ENCODE assay signal across 9 cellular contexts in the genomic region with DNA sequence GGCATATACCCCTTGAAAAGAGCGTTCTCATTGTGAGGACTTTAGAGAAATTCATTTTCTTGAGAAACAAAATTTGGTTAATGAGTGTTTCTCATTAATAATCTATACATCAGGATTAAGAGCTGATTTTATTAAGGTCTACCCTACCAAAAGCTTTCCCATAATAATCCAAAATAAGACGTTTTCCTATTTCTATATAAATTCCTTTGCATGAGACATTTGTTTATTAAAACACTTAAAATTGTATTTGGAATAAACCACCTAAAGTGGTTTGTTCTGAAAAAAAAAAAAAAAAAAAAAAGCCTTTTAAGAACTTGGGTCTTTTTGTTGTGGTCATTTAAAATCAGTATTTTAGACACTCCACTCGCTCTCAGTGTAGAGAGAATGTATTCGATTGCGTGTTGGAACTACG. TPM values are rescaled to one million over a fixed set of nuclear protein-coding genes. Genes with fewer than 3 reads are reported as not detected.
DNase-seq lines count a peak whose midpoint lies in the region; ATAC-seq and TF ChIP-seq lines count a peak whose summit lies in the region.
"Had no signal": no experiment of that assay in that cellular context is flagged by ENCODE, and none has a peak within 500 bp of the region (broad histone marks: within the 10 kb centered on the region; RNA-seq: fewer than 3 reads in every experiment).

No MANE protein-coding gene starts in this region.

- peaks cover 7% of the 10 kb centered on the region; the same call in 1 of the 2 replicates for H3F3A ChIP-seq in MM.1S (ENCODE audit: insufficient read depth, low read length)

- ATAC-seq in CD4-positive, alpha-beta T cell (ENCODE audit: poor library complexity): no peak
- ATAC-seq in effector memory CD8-positive, alpha-beta T cell (replicated peaks): no peak
- no peak for ATAC-seq in HG03565 (IDR thresholded peaks at IDR 0.05; ENCODE audit: unreplicated experiment)

- POLR2A ChIA-PET in CD4-positive, alpha-beta T cell (lab: Charles Lee): interaction anchor here (0.5 to 0.6 kb wide), 2 partner anchors 279 to 1498 kb away, joined by 3 read pairs; no protein-coding TSS in a partner anchor

- H3K9ac ChIP-seq in MM.1S (ENCODE audit: low read length): peak overlapping the region; percentile 60; the same call in 1 of the 2 replicates

- H3K36me3 Mint-ChIP-seq in CD4-positive, alpha-beta T cell (ENCODE audit: low read depth): peaks cover 15% of the 10 kb centered on the region
- H3K36me3 Mint-ChIP-seq in effector memory CD8-positive, alpha-beta T cell (ENCODE audit: insufficient read depth): no peaks in the 10 kb centered on the region
- H3K36me3 Mint-ChIP-seq in neural crest cell (ENCODE audit: low read depth): peaks cover 13% of the 10 kb centered on the region

- no peaks in the 10 kb centered on the region for H4K20me1 ChIP-seq in MM.1S (ENCODE audit: insufficient read depth, low read length)

- H3K4me3 ChIP-seq in MM.1S (ENCODE audit: low read length): peak overlapping the region; percentile 62

- CTCF ChIA-PET in CD4-positive, alpha-beta T cell (lab: Charles Lee): interaction anchor here (1.3 kb wide), 1 partner anchor 9 kb away, joined by 3 read pairs; no protein-coding TSS in a partner anchor

- H3K79me2 ChIP-seq in MM.1S (ENCODE audit: low read length): no peaks in the 10 kb centered on the region; the same call in 1 of the 2 replicates

- DNase-seq in CD4-positive, alpha-beta T cell: no peak
- DNase-seq in MM.1S: no peak
- no peak for DNase-seq in effector memory CD8-positive, alpha-beta T cell
- DNase-seq in neural crest cell (ENCODE audit: low read depth, low spot score): no peak
- DNase-seq in DMS 273 (lab: John Stamatoyannopoulos, UW; ENCODE audit: unreplicated experiment): no peak
- DNase-seq in activated CD4-positive, alpha-beta T cell treated with anti-CD3 and anti-CD28 coated beads for 1 hour: no peak
- no peak for DNase-seq in stimulated activated CD4-positive, alpha-beta T cell treated with anti-CD3 and anti-CD28 coated beads, Interleukin-1b, Interleukin-23, amount 100 ng/mL, for 48 hours
- DNase-seq: cortex of kidney had no signal

- peak overlapping the region; percentile 64 for H3K4me2 ChIP-seq in MM.1S (ENCODE audit: low read depth, low read length)

- H3K4me1 ChIP-seq in MM.1S (ENCODE audit: low read length): no peaks in the 10 kb centered on the region

- H3K4me1 Mint-ChIP-seq in CD4-positive, alpha-beta T cell (ENCODE audit: low read depth): peaks cover 21% of the 10 kb centered on the region
- H3K4me1 Mint-ChIP-seq in effector memory CD8-positive, alpha-beta T cell (ENCODE audit: low read depth in 2 of 2): peaks cover 10% of the 10 kb centered on the region in 2 donors
- H3K4me1 Mint-ChIP-seq in neural crest cell: peaks cover 11% of the 10 kb centered on the region

- intact Hi-C loops in CD4-positive, alpha-beta T cell (cut with DNase I, micrococcal nuclease): no loop called here

- H3K27ac ChIP-seq in CD4-positive, alpha-beta T cell (ENCODE audit: low read depth, low read length): no peak overlapping the region
- H3K27ac ChIP-seq in MM.1S (ENCODE audit: low read length): peak overlapping the region; percentile 39; the same call in 1 of the 2 replicates

- no peaks in the 10 kb centered on the region for H3K9me2 ChIP-seq in MM.1S (replicated peaks; ENCODE audit: insufficient read depth, low read length)

- H3K36me3 ChIP-seq in MM.1S (replicated peaks; ENCODE audit: insufficient read depth, low read length): no peaks in the 10 kb centered on the region

- H3K9me3 ChIP-seq in CD4-positive, alpha-beta T cell (ENCODE audit: control insufficient read depth, low read length): no peaks in the 10 kb centered on the region
- H3K9me3 ChIP-seq in MM.1S (replicated peaks; ENCODE audit: insufficient read depth, low read length): no peaks in the 10 kb centered on the region

- peaks cover 20% of the 10 kb centered on the region for H3K27me3 Mint-ChIP-seq in CD4-positive, alpha-beta T cell
- H3K27me3 Mint-ChIP-seq in effector memory CD8-positive, alpha-beta T cell: peaks cover 11 to 34% of the 10 kb centered on the region in 2 donors
- peaks cover 43% of the 10 kb centered on the region for H3K27me3 Mint-ChIP-seq in neural crest cell (ENCODE audit: low read depth)

- H3K27ac Mint-ChIP-seq in CD4-positive, alpha-beta T cell: no peak overlapping the region
- H3K27ac Mint-ChIP-seq in effector memory CD8-positive, alpha-beta T cell: no peak overlapping the region
- H3K27ac Mint-ChIP-seq in neural crest cell (ENCODE audit: unreplicated experiment): no peak overlapping the region

- peaks cover 5% of the 10 kb centered on the region for H3K9me3 Mint-ChIP-seq in CD4-positive, alpha-beta T cell
- H3K9me3 Mint-ChIP-seq in effector memory CD8-positive, alpha-beta T cell: no peaks in the 10 kb centered on the region
- H3K9me3 Mint-ChIP-seq in neural crest cell: no peaks in the 10 kb centered on the region

- H3K27me3 ChIP-seq in CD4-positive, alpha-beta T cell (ENCODE audit: control insufficient read depth, insufficient read depth, low read length): peaks cover 45% of the 10 kb centered on the region
- 0 out of 2 replicates have a peak, but pooled peaks cover 6% of the 10 kb centered on the region for H3K27me3 ChIP-seq in MM.1S (replicated peaks; ENCODE audit: insufficient read depth, low read length)

- peak overlapping the region; percentile 70 for H3K4me3 Mint-ChIP-seq in CD4-positive, alpha-beta T cell
- peak overlapping the region; percentile 66 to 74 for H3K4me3 Mint-ChIP-seq in effector memory CD8-positive, alpha-beta T cell
- H3K4me3 Mint-ChIP-seq in neural crest cell: peak overlapping the region; percentile 65

- H2AFZ ChIP-seq in MM.1S (ENCODE audit: low read length): peak overlapping the region; percentile 95

- no peak for TF ChIP-seq CTCF in CD4-positive, alpha-beta T cell (IDR thresholded peaks at IDR 0.05)
- TF ChIP-seq CTCF in MM.1S (IDR thresholded peaks at IDR 0.05; ENCODE audit: low read length) (no peak), neural crest cell (conservative IDR thresholded peaks at IDR 0.05) (no peak)

RNA-seq across cellular contexts. Expression of a gene that starts 0.7 kb away (rescaled TPM):
- total RNA-seq in CD4-positive, alpha-beta T cell: under 1 TPM; 0.20 to 0.47 TPM
- 0.23 and 0.77 TPM in 2 replicates for total RNA-seq in neural crest cell
